17 cellular contexts compared by ENCODE assay signal in the genomic region with DNA sequence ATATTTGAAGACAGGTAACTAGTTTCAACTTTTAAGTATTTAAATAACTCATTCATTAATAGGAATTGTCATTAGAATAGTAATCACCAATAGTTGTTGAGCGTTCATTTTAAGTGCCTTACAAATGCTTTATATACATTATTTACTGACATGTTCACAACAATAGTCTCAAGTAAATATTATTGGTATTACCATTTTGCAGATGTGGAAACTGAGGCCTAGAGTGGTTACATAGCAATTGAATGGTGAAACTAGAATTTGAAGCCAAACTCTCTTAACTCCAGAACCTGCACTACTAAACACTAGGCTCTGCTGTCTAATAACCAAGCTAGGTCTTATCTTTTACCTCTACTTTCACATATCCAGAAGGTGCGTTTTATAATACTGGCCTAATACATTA.
"Had no signal": no experiment of that assay in that cellular context is flagged by ENCODE, and none has a peak within 500 bp of the region (broad histone marks: within the 10 kb centered on the region; RNA-seq: fewer than 3 reads in every experiment).

No MANE protein-coding gene starts in this region.

- H3K4me1 ChIP-seq: breast epithelium had no signal

- H3K27ac ChIP-seq: ascending aorta, brain microvascular endothelial cell had no signal

- ATAC-seq: activated naive CD4-positive, alpha-beta T cell treated with anti-CD3 and anti-CD28 coated beads, Interleukin-2, amount 50 U/mL, for 72 hours; activated T-cell treated with anti-CD3 and anti-CD28 coated beads, Interleukin-2, amount 50 U/mL, for 4 hours; activated T-cell treated with anti-CD3 and anti-CD28 coated beads, Interleukin-2, amount 50 U/mL, for 72 hours had no signal

- H3K9me3 ChIP-seq: adrenal gland, ascending aorta, body of pancreas, breast epithelium had no signal

- H3K36me3 ChIP-seq: adrenal gland, ascending aorta, brain microvascular endothelial cell, breast epithelium, cardiac muscle cell had no signal

- DNase-seq: activated effector memory CD4-positive, alpha-beta T cell treated with Interleukin-2 at 50 U/mL for 16 hours; activated gamma-delta T cell; activated naive CD4-positive, alpha-beta T cell; activated naive CD8-positive, alpha-beta T cell treated with anti-CD3 and anti-CD28 coated beads, Interleukin-2, amount 10 ng/mL, durations not matched to agents 7 days and 5 days; activated T-cell treated with anti-CD3 and anti-CD28 coated beads, Interleukin-2, amount 50 U/mL, for 1 hour; activated T-cell treated with anti-CD3 and anti-CD28 coated beads, Interleukin-2, amount 50 U/mL, for 24 hours; aorta had no signal

- H3K4me3 ChIP-seq: adrenal gland, ascending aorta, body of pancreas, breast epithelium, cardiac muscle cell had no signal

- H3K27me3 ChIP-seq: adrenal gland, ascending aorta, body of pancreas, brain microvascular endothelial cell, breast epithelium, cardiac muscle cell had no signal

- FAIRE-seq: bronchial epithelial cell had no signal
